ENCODE assay signal across 11 cellular contexts in the genomic region with DNA sequence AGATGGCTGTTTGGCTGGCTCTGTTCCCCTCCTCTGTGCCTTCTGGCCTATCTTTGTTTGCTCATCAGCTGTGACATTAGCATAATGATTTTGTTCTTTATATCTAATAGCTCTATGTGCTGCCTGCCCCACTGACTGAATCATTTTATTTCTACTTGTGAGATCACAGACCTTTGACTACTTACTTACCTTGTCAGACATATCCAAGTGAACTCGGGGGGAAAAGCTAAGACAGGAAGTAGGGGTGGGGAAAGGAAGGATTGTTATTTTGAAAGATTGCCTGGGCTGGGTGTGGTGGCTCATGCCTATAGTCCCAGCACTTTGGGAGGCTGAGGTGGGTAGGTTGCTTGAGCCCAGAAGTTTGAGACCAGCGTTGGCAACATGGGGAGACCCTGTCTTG.
DNase-seq lines count a peak whose midpoint lies in the region; ATAC-seq, FAIRE-seq and TF ChIP-seq lines count a peak whose summit lies in the region.
"Had no signal": no experiment of that assay in that cellular context is flagged by ENCODE, and none has a peak within 500 bp of the region (broad histone marks: within the 10 kb centered on the region; RNA-seq: fewer than 3 reads in every experiment).

No MANE protein-coding gene starts in this region.

- peak in 1 of 2 experiments; percentile 18 for DNase-seq in A549 (ENCODE audit: low read depth in 1 of 2, low spot score in 1 of 2)
- DNase-seq in RWPE1 (ENCODE audit: low spot score), result peak; percentile 54
- no peak for DNase-seq in omental fat pad (ENCODE audit: low spot score)
- no peak for DNase-seq in NCI-H2081 (lab: John Stamatoyannopoulos, UW)
- DNase-seq in mucosa of gallbladder (ENCODE audit: low spot score), result no peak
- DNase-seq in activated CD4-positive, alpha-beta T cell treated with anti-CD3 and anti-CD28 coated beads, Interleukin-2, amount 10 ng/mL, durations not matched to agents 24 days and 14 days, result no peak
- no peak for DNase-seq in NAMALWA (ENCODE audit: low spot score)
- DNase-seq: activated T-cell treated with anti-CD3 and anti-CD28 coated beads, Interleukin-2, amount 50 U/mL, for 24 hours; naive thymus-derived CD8-positive, alpha-beta T cell had no signal

- FAIRE-seq in A549 (lab: Jason Lieb, UNC), result no peak

- TF ChIP-seq EP300 in A549 (IDR thresholded peaks at IDR 0.05), result no peak; a peak in 1 of 5 replicates

- POLR2A ChIA-PET in A549 (lab: Yijun Ruan, JAX) (interaction anchor here (0.6 to 1.5 kb wide), 7 partner anchors 23 to 104 kb away, joined by 3 to 8 read pairs (median 4); a partner anchor contains a TSS), RWPE1 (lab: Yijun Ruan, JAX; ENCODE audit: low non-redundant PET) (interaction anchor here (0.8 kb wide), 1 partner anchor 10 kb away, joined by 4 read pairs; no protein-coding TSS in a partner anchor)

- H3K9me3 ChIP-seq in A549, result no peaks in the 10 kb centered on the region

- no peaks in the 10 kb centered on the region for H3K9me3 Mint-ChIP-seq in activated CD4-positive, alpha-beta T cell treated with anti-CD3 and anti-CD28 coated beads, Interleukin-2, amount 10 ng/mL, durations not matched to agents 24 days and 14 days
- H3K9me3 Mint-ChIP-seq: activated T-cell treated with anti-CD3 and anti-CD28 coated beads, Interleukin-2, amount 50 U/mL, for 24 hours; naive thymus-derived CD8-positive, alpha-beta T cell had no signal

- H3K27ac Mint-ChIP-seq in activated CD4-positive, alpha-beta T cell treated with anti-CD3 and anti-CD28 coated beads, Interleukin-2, amount 10 ng/mL, durations not matched to agents 24 days and 14 days, result no peak overlapping the region
- H3K27ac Mint-ChIP-seq: activated T-cell treated with anti-CD3 and anti-CD28 coated beads, Interleukin-2, amount 50 U/mL, for 24 hours had no signal

- no peaks in the 10 kb centered on the region for H3K36me3 Mint-ChIP-seq in activated CD4-positive, alpha-beta T cell treated with anti-CD3 and anti-CD28 coated beads, Interleukin-2, amount 10 ng/mL, durations not matched to agents 24 days and 14 days (ENCODE audit: low read depth)
- H3K36me3 Mint-ChIP-seq: naive thymus-derived CD8-positive, alpha-beta T cell had no signal

- ATAC-seq in A549 (peak; percentile 25 to 46), esophagus mucosa (peak; percentile 6), omental fat pad (ENCODE audit: low FRiP score) (peak; percentile 47)
- ATAC-seq: naive thymus-derived CD8-positive, alpha-beta T cell had no signal

- H3K27me3 Mint-ChIP-seq in activated CD4-positive, alpha-beta T cell treated with anti-CD3 and anti-CD28 coated beads, Interleukin-2, amount 10 ng/mL, durations not matched to agents 24 days and 14 days, result no peaks in the 10 kb centered on the region
- H3K27me3 Mint-ChIP-seq: activated T-cell treated with anti-CD3 and anti-CD28 coated beads, Interleukin-2, amount 50 U/mL, for 24 hours had no signal

- CTCF ChIA-PET in A549 (lab: Yijun Ruan, JAX) (interaction anchor here (1.0 to 4.0 kb wide), 9 partner anchors 12 to 167 kb away, joined by 3 to 24 read pairs (median 6); a partner anchor contains a TSS), RWPE1 (lab: Yijun Ruan, JAX) (interaction anchor here (0.6 to 1.1 kb wide), 2 partner anchors 10 to 495 kb away, joined by 6 to 8 read pairs; no protein-coding TSS in a partner anchor)

- H3K4me3 Mint-ChIP-seq in activated CD4-positive, alpha-beta T cell treated with anti-CD3 and anti-CD28 coated beads, Interleukin-2, amount 10 ng/mL, durations not matched to agents 24 days and 14 days, result no peak overlapping the region
- H3K4me3 Mint-ChIP-seq: activated T-cell treated with anti-CD3 and anti-CD28 coated beads, Interleukin-2, amount 50 U/mL, for 24 hours; naive thymus-derived CD8-positive, alpha-beta T cell had no signal

- H3K27ac ChIP-seq in A549 (peak overlapping the region; percentile 67 to 86), RWPE1 (peak overlapping the region; percentile 95)
- H3K27ac ChIP-seq: HL-60 had no signal

- no peak for TF ChIP-seq POLR2A in A549 (IDR thresholded peaks at IDR 0.05; ENCODE audit: low read length)

- peak overlapping the region; percentile 64 for H3K4me2 ChIP-seq in A549

- H3K4me1 Mint-ChIP-seq in activated CD4-positive, alpha-beta T cell treated with anti-CD3 and anti-CD28 coated beads, Interleukin-2, amount 10 ng/mL, durations not matched to agents 24 days and 14 days, result no peaks in the 10 kb centered on the region

- peaks cover 55% of the 10 kb centered on the region for H3K4me1 ChIP-seq in A549

- no peak for TF ChIP-seq CTCF in A549 (IDR thresholded peaks at IDR 0.05)
- no peak for TF ChIP-seq CTCF in RWPE1 (conservative IDR thresholded peaks at IDR 0.05; ENCODE audit: low read depth)
- TF ChIP-seq CTCF in omental fat pad (IDR thresholded peaks at IDR 0.05), result no peak

- WGBS in A549 (ENCODE audit: missing lambda C conversion rate), result 40% methylated on average over 2 of the region's 2 CpGs

- H3K4me3 ChIP-seq in A549, result no peak overlapping the region

- intact Hi-C loops in activated CD4-positive, alpha-beta T cell treated with anti-CD3 and anti-CD28 coated beads, Interleukin-2, amount 10 ng/mL, durations not matched to agents 24 days and 14 days (cut with micrococcal nuclease), result no loop called here

- no peak for TF ChIP-seq RAD21 in A549 (conservative IDR thresholded peaks at IDR 0.05 in 1 of 2, IDR thresholded peaks at IDR 0.05 in 1 of 2)

TF ChIP-seq in A549, 52 proteins besides CTCF, POLR2A, EP300 and RAD21:
- TF ChIP-seq CHD4 (IDR thresholded peaks at IDR 0.05; ENCODE audit: borderline replicate concordance) (no peak), TP53 (CRISPR knock-in tag; IDR thresholded peaks at IDR 0.05) (no peak), ZC3H11A (IDR thresholded peaks at IDR 0.05) (no peak), PHF8 (IDR thresholded peaks at IDR 0.05; ENCODE audit: borderline replicate concordance, low read depth) (no peak), ZFP36 (IDR thresholded peaks at IDR 0.05; ENCODE audit: borderline replicate concordance, partially characterized antibody) (no peak), HEYL (CRISPR knock-in tag; IDR thresholded peaks at IDR 0.05) (no peak), RFX5 (IDR thresholded peaks at IDR 0.05) (no peak), HDAC2 (IDR thresholded peaks at IDR 0.05) (no peak), NR3C1 (IDR thresholded peaks at IDR 0.05) (no peak), MAFK (IDR thresholded peaks at IDR 0.05; ENCODE audit: partially characterized antibody) (no peak)
- TF ChIP-seq, protein P1, sequence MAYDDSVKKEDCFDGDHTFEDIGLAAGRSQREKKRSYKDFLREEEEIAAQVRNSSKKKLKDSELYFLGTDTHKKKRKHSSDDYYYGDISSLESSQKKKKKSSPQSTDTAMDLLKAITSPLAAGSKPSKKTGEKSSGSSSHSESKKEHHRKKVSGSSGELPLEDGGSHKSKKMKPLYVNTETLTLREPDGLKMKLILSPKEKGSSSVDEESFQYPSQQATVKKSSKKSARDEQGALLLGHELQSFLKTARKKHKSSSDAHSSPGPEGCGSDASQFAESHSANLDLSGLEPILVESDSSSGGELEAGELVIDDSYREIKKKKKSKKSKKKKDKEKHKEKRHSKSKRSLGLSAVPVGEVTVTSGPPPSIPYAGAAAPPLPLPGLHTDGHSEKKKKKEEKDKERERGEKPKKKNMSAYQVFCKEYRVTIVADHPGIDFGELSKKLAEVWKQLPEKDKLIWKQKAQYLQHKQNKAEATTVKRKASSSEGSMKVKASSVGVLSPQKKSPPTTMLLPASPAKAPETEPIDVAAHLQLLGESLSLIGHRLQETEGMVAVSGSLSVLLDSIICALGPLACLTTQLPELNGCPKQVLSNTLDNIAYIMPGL (CRISPR knock-in tag; IDR thresholded peaks at IDR 0.05; ENCODE audit: borderline replicate concordance), result no peak
- TF ChIP-seq, protein P2, sequence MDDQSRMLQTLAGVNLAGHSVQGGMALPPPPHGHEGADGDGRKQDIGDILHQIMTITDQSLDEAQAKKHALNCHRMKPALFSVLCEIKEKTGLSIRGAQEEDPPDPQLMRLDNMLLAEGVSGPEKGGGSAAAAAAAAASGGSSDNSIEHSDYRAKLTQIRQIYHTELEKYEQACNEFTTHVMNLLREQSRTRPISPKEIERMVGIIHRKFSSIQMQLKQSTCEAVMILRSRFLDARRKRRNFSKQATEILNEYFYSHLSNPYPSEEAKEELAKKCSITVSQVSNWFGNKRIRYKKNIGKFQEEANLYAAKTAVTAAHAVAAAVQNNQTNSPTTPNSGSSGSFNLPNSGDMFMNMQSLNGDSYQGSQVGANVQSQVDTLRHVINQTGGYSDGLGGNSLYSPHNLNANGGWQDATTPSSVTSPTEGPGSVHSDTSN (IDR thresholded peaks at IDR 0.05), result no peak
